Comparison of ENCODE assay signal across 14 cellular contexts in the genomic region with DNA sequence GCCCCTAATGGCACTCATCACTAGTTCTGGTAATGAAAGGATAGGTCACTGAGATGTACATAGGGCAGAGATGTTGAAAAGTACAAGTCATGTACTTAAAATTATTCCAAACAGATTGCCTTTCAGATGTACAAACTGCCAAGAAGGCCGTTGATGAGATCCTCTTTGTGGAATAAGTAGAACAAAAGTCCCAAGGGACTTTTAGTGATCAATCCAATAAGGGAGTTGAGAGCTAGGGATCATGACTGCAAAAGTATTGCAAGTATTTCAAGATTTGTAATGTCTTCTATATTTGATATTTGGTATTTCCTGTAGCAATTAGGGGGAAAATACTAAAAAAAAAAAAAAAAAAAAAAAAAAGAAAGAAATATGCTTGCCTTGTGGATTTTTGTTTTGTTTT.
DNase-seq lines count a peak whose midpoint lies in the region; ATAC-seq and TF ChIP-seq lines count a peak whose summit lies in the region.
"Had no signal": no experiment of that assay in that cellular context is flagged by ENCODE, and none has a peak within 500 bp of the region (broad histone marks: within the 10 kb centered on the region; RNA-seq: fewer than 3 reads in every experiment).

No MANE protein-coding gene starts in this region.

- intact Hi-C loops in spleen (cut with DNase I; ENCODE audit: low total_unique reads): no loop called here

- TF ChIP-seq CTCF in AG10803 (conservative IDR thresholded peaks at IDR 0.05; ENCODE audit: low read length) (no peak), spleen (IDR thresholded peaks at IDR 0.05 in 8 of 11, conservative IDR thresholded peaks at IDR 0.05 in 3 of 11) (no peak)

- H3K4me1 ChIP-seq in spleen: peaks cover 0 to 6% (median 0%) of the 10 kb centered on the region in 6 donors
- H3K4me1 ChIP-seq: BLaER1 treated with 17β-estradiol and CSF1 and Interleukin-3, amounts not matched to agents 10 nM and 100 nM had no signal

- 79 to 89% (median 83%) methylated on average over 1 of the region's 1 CpG for whole genome bisulfite sequencing in spleen, 5 donors

- no peaks in the 10 kb centered on the region for H3K27me3 ChIP-seq in spleen (replicated peaks in 1 of 7)
- H3K27me3 ChIP-seq: BLaER1 treated with 17β-estradiol and CSF1 and Interleukin-3, amounts not matched to agents 10 nM and 100 nM had no signal

- peaks cover 0 to 88% (median 19%) of the 10 kb centered on the region in 6 donors for H3K36me3 ChIP-seq in spleen

- H3K9me3 ChIP-seq in spleen: no peaks in the 10 kb centered on the region
- H3K9me3 ChIP-seq: BLaER1 treated with 17β-estradiol and CSF1 and Interleukin-3, amounts not matched to agents 10 nM and 100 nM had no signal

- no peak for TF ChIP-seq POLR2A in spleen (IDR thresholded peaks at IDR 0.05)

- no peak for ATAC-seq in HG03432 (IDR thresholded peaks at IDR 0.05; ENCODE audit: unreplicated experiment)

- H3K27ac ChIP-seq in spleen: peak overlapping the region in 5 of 8 donors; percentile 1 to 51 (median 47)
- H3K27ac ChIP-seq: BLaER1 treated with 17β-estradiol and CSF1 and Interleukin-3, amounts not matched to agents 10 nM and 100 nM had no signal

- DNase-seq in AG10803 (ENCODE audit: low read depth) (peak; percentile 62), GM04503 (ENCODE audit: low read depth) (peak; percentile 7), fibroblast of gingiva (ENCODE audit: low read depth) (peak; percentile 65), spleen (no peak), NCI-H2171 treated with DMSO at 0.1 percent for 48 hours (lab: John Stamatoyannopoulos, UW) (no peak), RPMI8226 (no peak)
- DNase-seq: AML-193; Calu3; CD4-positive, alpha-beta T cell; DMS 273 treated with DMSO at 0.1 percent for 48 hours; HCEC 1CT; HFFc6 had no signal

- no peak overlapping the region for H3K4me3 ChIP-seq in AG10803 (ENCODE audit: low read length)
- H3K4me3 ChIP-seq in spleen: no peak overlapping the region
- H3K4me3 ChIP-seq: BLaER1 treated with 17β-estradiol and CSF1 and Interleukin-3, amounts not matched to agents 10 nM and 100 nM had no signal

Comparison
In these comparisons a context has a peak if more than half of its experiments do, and no peak if none do; other contexts are left out.
1. DNase-seq: peak in AG10803 (single experiment), GM04503 (single experiment) and fibroblast of gingiva (single experiment); none in spleen (single experiment), NCI-H2171 treated with DMSO at 0.1 percent for 48 hours (single experiment) and RPMI8226 (single experiment).